In the genomic region with DNA sequence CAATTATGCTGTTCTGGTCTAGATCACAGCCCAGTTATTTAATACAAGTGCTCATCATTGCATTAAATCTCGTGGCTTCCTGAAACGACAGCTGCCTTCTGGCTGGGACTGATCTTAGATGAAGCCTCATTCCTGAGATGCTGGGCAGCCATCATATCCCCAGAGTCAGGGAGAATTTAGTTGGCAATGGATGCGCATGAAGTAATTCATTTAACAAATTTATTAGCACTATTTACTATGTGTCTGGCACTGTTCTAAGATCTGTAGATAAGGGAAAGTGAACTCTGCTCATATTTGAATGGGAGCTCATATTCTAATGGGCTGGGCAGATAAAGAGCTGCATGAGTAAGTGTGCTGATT, we compare ENCODE assay signal across 22 cellular contexts.
"Had no signal": no experiment of that assay in that cellular context is flagged by ENCODE, and none has a peak within 500 bp of the region (broad histone marks: within the 10 kb centered on the region; RNA-seq: fewer than 3 reads in every experiment).

No MANE protein-coding gene starts in this region.

- H3K36me3 ChIP-seq: ascending aorta, breast epithelium, left ventricle myocardium inferior, suprapubic skin, transverse colon, vagina had no signal

- DNase-seq: activated CD4-positive, alpha-beta T cell treated with anti-CD3 and anti-CD28 coated beads, Interleukin-2, amount 50 U/mL, for 1 hour; activated CD8-positive, alpha-beta memory T cell treated with anti-CD3 and anti-CD28 coated beads for 24 hours; activated CD8-positive, alpha-beta memory T cell treated with anti-CD3 and anti-CD28 coated beads, Interleukin-2, amount 50 U/mL, for 48 hours; activated gamma-delta T cell; activated T-cell treated with anti-CD3 and anti-CD28 coated beads, Interleukin-2, amount 50 U/mL, for 72 hours; cerebellar nuclear complex; cortex of kidney; effector CD4-positive, alpha-beta T cell; immature natural killer cell; kidney glomerular epithelial cell; left ventricle myocardium inferior; mammary epithelial cell; midbrain; occipital lobe; retina; transverse colon had no signal

- H3K4me1 ChIP-seq: breast epithelium, left ventricle myocardium inferior, transverse colon, vagina had no signal

- H3K4me3 ChIP-seq: ascending aorta, breast epithelium, left ventricle myocardium inferior, suprapubic skin, transverse colon, vagina had no signal

- H3K9me3 ChIP-seq: ascending aorta, breast epithelium, left ventricle myocardium inferior, suprapubic skin, transverse colon, vagina had no signal

- H3K27ac ChIP-seq: ascending aorta, breast epithelium, left ventricle myocardium inferior, suprapubic skin, transverse colon, vagina had no signal

- H3K27me3 ChIP-seq: ascending aorta, breast epithelium, suprapubic skin, transverse colon, vagina had no signal

- ATAC-seq: activated CD4-positive, CD25-positive, alpha-beta regulatory T cell treated with anti-CD3 and anti-CD28 coated beads, Interleukin-2, amount 50 U/mL, for 24 hours; activated T-cell treated with anti-CD3 and anti-CD28 coated beads, Interleukin-2, amount 50 U/mL, for 72 hours; esophagus mucosa had no signal
